In the genomic region with DNA sequence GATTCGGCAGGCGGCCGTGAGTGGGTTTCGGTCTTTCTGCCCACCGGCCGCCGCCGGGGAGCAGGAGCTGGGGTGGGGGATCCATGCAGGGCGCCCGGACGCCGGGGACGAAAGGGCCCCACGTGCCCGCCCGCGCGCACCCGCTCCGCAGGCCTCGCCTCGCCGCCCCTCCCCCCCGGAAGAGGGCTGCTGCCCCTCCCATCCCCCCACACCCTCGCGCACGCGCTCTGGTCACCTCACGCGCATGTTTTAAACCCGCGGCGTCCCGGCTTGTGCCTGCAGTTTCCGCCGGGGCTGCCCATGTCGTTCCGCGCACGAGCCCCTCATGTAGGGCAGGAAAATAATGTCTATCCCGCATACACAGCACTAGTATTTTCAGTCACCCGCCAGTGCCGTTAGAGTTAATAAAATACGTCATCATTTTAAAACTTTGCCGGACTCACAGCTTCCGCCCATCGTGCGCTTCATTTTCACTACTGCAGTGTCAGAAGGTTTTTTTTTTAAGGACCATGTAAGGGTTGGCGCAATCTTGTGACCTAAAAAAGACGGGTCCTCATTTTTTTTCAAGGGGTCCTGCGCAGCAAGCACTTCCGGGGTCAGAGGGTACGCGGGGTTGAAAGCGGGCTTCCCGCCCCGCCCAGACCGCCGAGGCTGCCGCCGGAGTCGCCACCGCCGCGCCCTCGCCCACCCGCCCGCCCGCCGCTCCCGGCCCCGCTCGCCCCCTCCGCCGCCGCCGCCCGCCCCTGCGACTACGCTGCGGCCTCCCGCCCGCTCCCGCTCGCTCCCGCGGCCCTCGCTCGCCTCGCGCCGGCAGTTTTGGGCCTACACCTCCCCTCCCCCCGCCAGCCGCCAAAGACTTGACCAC, we compare ENCODE assay signal across 8 cellular contexts.
DNase-seq lines count a peak whose midpoint lies in the region; ATAC-seq and TF ChIP-seq lines count a peak whose summit lies in the region.

A gene (plus strand): TSS at position 640 of the 865 bp plus-strand sequence. CDS start 267 bp downstream, outside the sequence.

- H3K27ac Mint-ChIP-seq in central memory CD8-positive, alpha-beta T cell (ENCODE audit: low read depth), result peak within 1 kb of the TSS; percentile 100

- peak; percentile 38 for ATAC-seq in HG03439 (IDR thresholded peaks at IDR 0.05; ENCODE audit: unreplicated experiment)
- ATAC-seq in central memory CD8-positive, alpha-beta T cell (replicated peaks; ENCODE audit: extremely low read depth, poor library complexity, severe bottlenecking), result peak; percentile 60

- DNase-seq in AG09319 (ENCODE audit: extremely low read depth, low read depth) (peak; percentile 91), NCI-H510A treated with DMSO at 0.1 percent for 48 hours (lab: John Stamatoyannopoulos, UW) (peak; percentile 90), islet precursor cell (peak; percentile 93)
- DNase-seq in activated CD4-positive, CD25-positive, alpha-beta regulatory T cell treated with anti-CD3 and anti-CD28 coated beads, Interleukin-2, amount 50 U/mL, for 72 hours, result peak; percentile 99
- peak; percentile 93 to 98 for DNase-seq in central memory CD8-positive, alpha-beta T cell (ENCODE audit: low spot score in 2 of 2)
- DNase-seq in stimulated activated CD4-positive, alpha-beta T cell treated with anti-CD3 and anti-CD28 coated beads, Interleukin-12 subunit alpha, Interleukin-12 subunit beta, amount 100 ng/mL, for 24 hours (ENCODE audit: low read depth in 2 of 2), result peak; percentile 94 to 97

- no peaks in the 10 kb centered on the region for H3K9me3 Mint-ChIP-seq in central memory CD8-positive, alpha-beta T cell

- peaks cover 52% of the 10 kb centered on the region for H3K36me3 Mint-ChIP-seq in central memory CD8-positive, alpha-beta T cell (ENCODE audit: insufficient read depth)

- no peak for TF ChIP-seq CTCF in AG09319 (IDR thresholded peaks at IDR 0.05; ENCODE audit: low read depth, low read length)

- no peaks in the 10 kb centered on the region for H3K27me3 Mint-ChIP-seq in central memory CD8-positive, alpha-beta T cell

- peak within 1 kb of the TSS; percentile 97 for H3K4me3 Mint-ChIP-seq in central memory CD8-positive, alpha-beta T cell

- peaks cover 74% of the 10 kb centered on the region for H3K4me1 Mint-ChIP-seq in central memory CD8-positive, alpha-beta T cell

- peak; percentile 84 for TF ChIP-seq POLR2A in GM19193 (IDR thresholded peaks at IDR 0.05; ENCODE audit: extremely low read depth, insufficient read depth, insufficient read length)

Comparison
In these comparisons a context has a peak if more than half of its experiments do, and no peak if none do; other contexts are left out.
1. Peak in every context shown above with its lines: DNase-seq and ATAC-seq.